ENCODE assay signal across 8 cellular contexts in genomic region chr10:80077869-80078447, GRCh38. TPM values are rescaled to one million over a fixed set of nuclear protein-coding genes. Genes with fewer than 3 reads are reported as not detected.
DNase-seq lines count a peak whose midpoint lies in the region; ATAC-seq and TF ChIP-seq lines count a peak whose summit lies in the region.
"Had no signal": no experiment of that assay in that cellular context is flagged by ENCODE, and none has a peak within 500 bp of the region (broad histone marks: within the 10 kb centered on the region; RNA-seq: fewer than 3 reads in every experiment).

No MANE protein-coding gene starts in this region.

- no peak for TF ChIP-seq POLR2A in stomach (IDR thresholded peaks at IDR 0.05)

- peak overlapping the region; percentile 89 for H3K27ac Mint-ChIP-seq in activated CD4-positive, alpha-beta memory T cell treated with anti-CD3 and anti-CD28 coated beads for 36 hours

- H3K4me3 Mint-ChIP-seq in activated CD4-positive, alpha-beta memory T cell treated with anti-CD3 and anti-CD28 coated beads for 36 hours: peak overlapping the region; percentile 97

- H3K36me3 Mint-ChIP-seq in activated CD4-positive, alpha-beta memory T cell treated with anti-CD3 and anti-CD28 coated beads for 36 hours: peaks cover 2% of the 10 kb centered on the region

- intact Hi-C loops in activated CD4-positive, alpha-beta memory T cell treated with anti-CD3 and anti-CD28 coated beads for 36 hours (cut with micrococcal nuclease): loop anchor here (1.0 to 10.0 kb wide), 3 partner anchors 19 to 633 kb away; partner anchors contain the start of gene ZCCHC24
- intact Hi-C loops in stomach (cut with DNase I; ENCODE audit: low total_unique reads): no loop called here

- H3K4me1 Mint-ChIP-seq in activated CD4-positive, alpha-beta memory T cell treated with anti-CD3 and anti-CD28 coated beads for 36 hours (ENCODE audit: low read depth): peaks cover 37% of the 10 kb centered on the region

- peak overlapping the region; percentile 88 to 97 (median 92) for H3K27ac ChIP-seq in stomach

- no peak for ATAC-seq in HG02588 (IDR thresholded peaks at IDR 0.05; ENCODE audit: unreplicated experiment)

- CTCF ChIA-PET in HEK293T (lab: Yijun Ruan, JAX): no interaction called here
- CTCF ChIA-PET in activated CD4-positive, alpha-beta memory T cell treated with anti-CD3 and anti-CD28 coated beads for 36 hours (lab: Charles Lee): interaction anchor here (1.4 kb wide), 1 partner anchor 8 kb away, joined by 5 read pairs; no protein-coding TSS in a partner anchor

- TF ChIP-seq CTCF in stomach (IDR thresholded peaks at IDR 0.05): no peak

- no peaks in the 10 kb centered on the region for H3K27me3 ChIP-seq in iPS-15b (ENCODE audit: control insufficient read depth, insufficient read depth, low read length)
- H3K27me3 ChIP-seq in stomach: no peaks in the 10 kb centered on the region

- H3K36me3 ChIP-seq in iPS-15b (ENCODE audit: control insufficient read depth, insufficient read depth, low read length) (no peaks in the 10 kb centered on the region), stomach (peaks cover 0 to 14% (median 3%) of the 10 kb centered on the region in 4 donors)

- H3K9me3 ChIP-seq in iPS-15b (ENCODE audit: control insufficient read depth, insufficient read depth, low read length) (no peaks in the 10 kb centered on the region), stomach (no peaks in the 10 kb centered on the region)

- H3K4me3 ChIP-seq in iPS-15b (ENCODE audit: low read depth, low read length) (peak overlapping the region; percentile 83), stomach (peak overlapping the region; percentile 65 to 84 (median 74))

- no peak for DNase-seq in HEK293T (ENCODE audit: extremely low spot score)
- DNase-seq in activated CD4-positive, alpha-beta memory T cell treated with anti-CD3 and anti-CD28 coated beads for 36 hours: no peak
- DNase-seq in stomach: no peak
- DNase-seq in NCI-H146 (lab: John Stamatoyannopoulos, UW): no peak
- DNase-seq in NCI-H748 (lab: John Stamatoyannopoulos, UW; ENCODE audit: unreplicated experiment): no peak

- POLR2A ChIA-PET in HEK293T (lab: Yijun Ruan, JAX): interaction anchor here (1.4 to 1.5 kb wide), 2 partner anchors 30 to 33 kb away, joined by 3 to 4 read pairs; no protein-coding TSS in a partner anchor
- POLR2A ChIA-PET in activated CD4-positive, alpha-beta memory T cell treated with anti-CD3 and anti-CD28 coated beads for 36 hours (lab: Charles Lee): interaction anchor here (1.5 kb wide), 1 partner anchor 126 kb away, joined by 3 read pairs; no protein-coding TSS in a partner anchor

- WGBS in stomach, 5 donors: 29 to 43% (median 34%) methylated on average over 14 of the region's 14 CpGs

- TF ChIP-seq EP300 in stomach (IDR thresholded peaks at IDR 0.05): no peak

- peak overlapping the region; percentile 90 for H3K9ac ChIP-seq in iPS-15b (ENCODE audit: low read depth, low read length)

- H3K4me1 ChIP-seq in iPS-15b (ENCODE audit: control insufficient read depth, insufficient read depth, low read length): no peaks in the 10 kb centered on the region
- peaks cover 5 to 23% (median 18%) of the 10 kb centered on the region in 4 donors for H3K4me1 ChIP-seq in stomach

- H3K27me3 Mint-ChIP-seq in activated CD4-positive, alpha-beta memory T cell treated with anti-CD3 and anti-CD28 coated beads for 36 hours: no peaks in the 10 kb centered on the region

- H3K9me3 Mint-ChIP-seq in activated CD4-positive, alpha-beta memory T cell treated with anti-CD3 and anti-CD28 coated beads for 36 hours: no peaks in the 10 kb centered on the region

TF ChIP-seq in HEK293T, 16 proteins besides CTCF, POLR2A, EP300 and RAD21:
- TF ChIP-seq SP1 (IDR thresholded peaks at IDR 0.05): no peak
- TF ChIP-seq ZNF384 (IDR thresholded peaks at IDR 0.05): peak; percentile 71

RNA-seq across cellular contexts. Expression of gene TMEM254, which starts 0.5 kb away (rescaled TPM):
- 10 to 100 TPM; 11.6 to 12.3 TPM for total RNA-seq in activated CD4-positive, alpha-beta memory T cell treated with anti-CD3 and anti-CD28 coated beads for 36 hours
- 10 to 100 TPM in 4 of 5 donors, 1 to 10 TPM in 1; 1.2 to 21.6 (median 12.7) TPM for total RNA-seq in stomach
- 10 to 100 TPM in 1 of 3 donors, 1 to 10 TPM in 2; 7.9 to 17.0 (median 8.8) TPM for polyA plus RNA-seq in stomach

RNA-seq across cellular contexts. Expression of gene PLAC9, which starts 54.6 kb away (rescaled TPM):
- total RNA-seq in activated CD4-positive, alpha-beta memory T cell treated with anti-CD3 and anti-CD28 coated beads for 36 hours: not detected
- 10 to 100 TPM in 2 of 5 donors, 1 to 10 TPM in 1, not detected in 2; 2.0 to 37.4 (median 11.6) TPM for total RNA-seq in stomach
- 10 to 100 TPM; 14.2 to 28.3 (median 26.4) TPM for polyA plus RNA-seq in stomach
- total RNA-seq: T-helper 2 cell treated with Interferon-gamma antibody and Interleukin-4, amounts not matched to agents 100 ng/mL and 5 ng/mL, for 36 hours had no signal
